Comparison of ENCODE assay signal across 17 cellular contexts in the genomic region with DNA sequence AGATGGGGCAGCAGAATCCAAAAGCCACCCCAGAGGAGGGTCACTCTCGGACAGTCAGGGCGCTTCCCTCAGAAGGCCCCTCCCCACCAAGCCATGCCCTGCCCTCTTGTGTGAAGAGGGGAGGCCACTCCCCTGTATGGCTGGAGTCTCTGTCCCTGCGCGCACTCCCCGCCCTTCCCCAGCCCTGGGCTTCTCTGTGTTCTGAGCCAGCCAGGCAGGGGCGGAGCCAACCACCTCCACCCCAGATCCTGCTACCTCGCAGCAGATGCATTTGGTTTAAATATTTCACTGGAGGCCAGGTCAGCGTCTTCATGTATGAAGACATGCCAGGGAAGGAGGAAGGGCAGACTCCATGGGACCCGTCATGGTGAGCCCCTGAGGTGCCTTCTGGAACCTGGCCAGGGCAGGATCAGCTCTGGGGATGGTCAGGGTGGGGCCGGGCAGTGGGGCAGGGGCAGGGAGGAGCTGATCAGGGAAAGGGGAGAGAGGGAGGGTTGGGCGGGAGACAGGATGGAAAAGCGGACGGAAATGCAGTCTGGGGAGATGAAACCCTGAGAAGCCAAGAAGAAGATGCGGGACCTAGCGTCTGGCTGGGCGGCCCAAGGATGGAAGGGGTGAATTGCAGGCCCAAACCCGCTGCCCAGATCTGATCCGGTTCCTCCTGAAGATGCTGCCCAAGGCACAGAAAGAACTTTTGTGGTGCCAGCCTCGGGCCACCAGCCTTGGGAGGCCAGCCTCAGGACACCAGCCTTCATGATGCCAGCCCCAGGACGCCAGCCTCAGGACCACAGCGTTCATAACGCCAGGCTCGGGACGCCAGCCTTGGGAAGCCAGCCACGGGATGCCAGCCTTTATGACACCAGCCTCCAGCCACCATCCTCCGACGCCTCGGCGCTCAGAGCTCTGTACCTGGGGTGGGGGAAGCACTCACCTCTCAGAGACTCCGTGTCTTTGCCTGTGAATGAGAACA.
DNase-seq lines count a peak whose midpoint lies in the region; TF ChIP-seq lines count a peak whose summit lies in the region.
"Had no signal": no experiment of that assay in that cellular context is flagged by ENCODE, and none has a peak within 500 bp of the region (broad histone marks: within the 10 kb centered on the region; RNA-seq: fewer than 3 reads in every experiment).

No MANE protein-coding gene starts in this region.

- H4K20me1 ChIP-seq in osteoblast (ENCODE audit: insufficient read depth, low read length): no peaks in the 10 kb centered on the region

- intact Hi-C loops in uterus (cut with DNase I; ENCODE audit: low total_unique reads): no loop called here

- no peak overlapping the region for H3K4me3 Mint-ChIP-seq in activated T-cell treated with anti-CD3 and anti-CD28 coated beads, Interleukin-2, amount 50 U/mL, for 24 hours
- H3K4me3 Mint-ChIP-seq in endodermal cell: no peak overlapping the region

- no peak overlapping the region for H2AFZ ChIP-seq in osteoblast (ENCODE audit: low read length)

- 78 to 84% methylated on average over 19 to 29 of the region's 30 CpGs for WGBS in endodermal cell (ENCODE audit: insufficient coverage in 1 of 2, insufficient read length in 1 of 2), 2 experiments

- H3K4me1 Mint-ChIP-seq in activated T-cell treated with anti-CD3 and anti-CD28 coated beads, Interleukin-2, amount 50 U/mL, for 24 hours (ENCODE audit: low read depth): peaks cover 6% of the 10 kb centered on the region
- H3K4me1 Mint-ChIP-seq in endodermal cell: peaks cover 12% of the 10 kb centered on the region

- no peaks in the 10 kb centered on the region for H3K36me3 Mint-ChIP-seq in activated T-cell treated with anti-CD3 and anti-CD28 coated beads, Interleukin-2, amount 50 U/mL, for 24 hours (ENCODE audit: low read depth)
- peaks cover 3% of the 10 kb centered on the region for H3K36me3 Mint-ChIP-seq in endodermal cell (ENCODE audit: low read depth)

- no peaks in the 10 kb centered on the region for H3K79me2 ChIP-seq in osteoblast (ENCODE audit: insufficient read depth, low read length)

- H3K36me3 ChIP-seq in endodermal cell (ENCODE audit: control insufficient read depth, insufficient read depth, low read length): no peaks in the 10 kb centered on the region
- H3K36me3 ChIP-seq in osteoblast (ENCODE audit: insufficient read depth, low read length): no peaks in the 10 kb centered on the region
- no peaks in the 10 kb centered on the region for H3K36me3 ChIP-seq in uterus
- H3K36me3 ChIP-seq: thoracic aorta had no signal

- H3K27ac Mint-ChIP-seq in activated T-cell treated with anti-CD3 and anti-CD28 coated beads, Interleukin-2, amount 50 U/mL, for 24 hours: no peak overlapping the region
- H3K27ac Mint-ChIP-seq in endodermal cell: no peak overlapping the region
- H3K27ac Mint-ChIP-seq: naive thymus-derived CD8-positive, alpha-beta T cell had no signal

- TF ChIP-seq CTCF in endodermal cell (conservative IDR thresholded peaks at IDR 0.05) (no peak), osteoblast (IDR thresholded peaks at IDR 0.05; ENCODE audit: extremely low read depth, low read depth, low read length) (no peak), uterus (IDR thresholded peaks at IDR 0.05) (no peak)

- peak; percentile 9 for DNase-seq in activated T-cell treated with anti-CD3 and anti-CD28 coated beads, Interleukin-2, amount 50 U/mL, for 24 hours
- no peak for DNase-seq in activated T-cell treated with anti-CD3 and anti-CD28 coated beads, Interleukin-2, amount 50 U/mL, for 1 hour
- DNase-seq in NCI-H226: peak; percentile 43
- peak; percentile 87 for DNase-seq in endodermal cell
- peak; percentile 57 for DNase-seq in osteoblast (ENCODE audit: insufficient read length, low spot score, missing footprints)
- no peak for DNase-seq in uterus
- DNase-seq in GDM1 (lab: John Stamatoyannopoulos, UW): no peak
- no peak for DNase-seq in SHP77 (lab: John Stamatoyannopoulos, UW)
- DNase-seq: ACHN; activated CD8-positive, alpha-beta memory T cell treated with anti-CD3 and anti-CD28 coated beads for 24 hours; activated gamma-delta T cell treated with Interleukin-2 at 50 U/mL for 16 hours; dermis blood vessel endothelial cell; NCI-H2081 treated with DMSO at 0.1 percent for 48 hours; stimulated activated CD4-positive, alpha-beta T cell treated with anti-CD3 and anti-CD28 coated beads, Interleukin-4, amount 100 ng/mL, for 1 hour had no signal

- H3K9me3 ChIP-seq in endodermal cell (ENCODE audit: control insufficient read depth, low read length): peaks cover 12% of the 10 kb centered on the region
- no peaks in the 10 kb centered on the region for H3K9me3 ChIP-seq in osteoblast (ENCODE audit: low read depth, low read length)
- H3K9me3 ChIP-seq in uterus: no peaks in the 10 kb centered on the region
- H3K9me3 ChIP-seq: thoracic aorta had no signal

- H3K27me3 ChIP-seq in endodermal cell (ENCODE audit: control insufficient read depth, insufficient read depth, low read length, poor library complexity, severe bottlenecking): peaks cover 31% of the 10 kb centered on the region
- peaks cover 59% of the 10 kb centered on the region for H3K27me3 ChIP-seq in osteoblast (ENCODE audit: insufficient read depth, low read length)
- peaks cover 6 to 35% of the 10 kb centered on the region in 2 donors for H3K27me3 ChIP-seq in uterus

- H3K9ac ChIP-seq in endodermal cell (ENCODE audit: extremely low read depth, low read length, poor library complexity, severe bottlenecking): no peak overlapping the region

- no peak for TF ChIP-seq POLR2A in uterus (IDR thresholded peaks at IDR 0.05)

- H3K27ac ChIP-seq in endodermal cell (ENCODE audit: low read depth, low read length): no peak overlapping the region
- H3K27ac ChIP-seq in osteoblast (ENCODE audit: low read depth, low read length): no peak overlapping the region
- no peak overlapping the region for H3K27ac ChIP-seq in uterus
- H3K27ac ChIP-seq: SK-N-MC, thoracic aorta had no signal

- peaks cover 6% of the 10 kb centered on the region for H3K9me3 Mint-ChIP-seq in activated T-cell treated with anti-CD3 and anti-CD28 coated beads, Interleukin-2, amount 50 U/mL, for 24 hours
- H3K9me3 Mint-ChIP-seq in endodermal cell: peaks cover 12% of the 10 kb centered on the region

- H3K4me3 ChIP-seq in endodermal cell (ENCODE audit: low read length) (no peak overlapping the region), osteoblast (ENCODE audit: insufficient read depth, low read length) (no peak overlapping the region), uterus (no peak overlapping the region)
- H3K4me3 ChIP-seq: SK-N-MC, thoracic aorta had no signal

- H3K4me1 ChIP-seq in endodermal cell (ENCODE audit: control insufficient read depth, insufficient read depth, low read length) (no peaks in the 10 kb centered on the region), osteoblast (ENCODE audit: insufficient read depth, low read length) (no peaks in the 10 kb centered on the region), uterus (peaks cover 0 to 11% of the 10 kb centered on the region in 2 donors)

- peaks cover 86% of the 10 kb centered on the region for H3K27me3 Mint-ChIP-seq in activated T-cell treated with anti-CD3 and anti-CD28 coated beads, Interleukin-2, amount 50 U/mL, for 24 hours
- peaks cover 74% of the 10 kb centered on the region for H3K27me3 Mint-ChIP-seq in endodermal cell (ENCODE audit: insufficient read depth)

- H3K4me2 ChIP-seq in osteoblast (ENCODE audit: insufficient read depth, low read length): no peak overlapping the region

Comparison
In these comparisons a context has a peak if more than half of its experiments do, and no peak if none do; other contexts are left out.
1. DNase-seq: peak in activated T-cell treated with anti-CD3 and anti-CD28 coated beads, Interleukin-2, amount 50 U/mL, for 24 hours (single experiment), NCI-H226 (single experiment), endodermal cell (single experiment) and osteoblast (single experiment); none in activated T-cell treated with anti-CD3 and anti-CD28 coated beads, Interleukin-2, amount 50 U/mL, for 1 hour (single experiment), uterus (0 of 2), GDM1 (single experiment) and SHP77 (0 of 2).